Comparison of ENCODE assay signal across 20 cellular contexts in genomic region chr4:136935305-136935704, GRCh38.
"Had no signal": no experiment of that assay in that cellular context is flagged by ENCODE, and none has a peak within 500 bp of the region (broad histone marks: within the 10 kb centered on the region; RNA-seq: fewer than 3 reads in every experiment).

No MANE protein-coding gene starts in this region.

- H3K27ac ChIP-seq: cardiac muscle cell, gastrocnemius medialis, lower lobe of right lung, upper lobe of right lung, WERI-Rb-1 had no signal

- FAIRE-seq: TTC549 had no signal

- H3K36me3 ChIP-seq: cardiac muscle cell, gastrocnemius medialis, lower lobe of right lung, upper lobe of right lung, WERI-Rb-1 had no signal

- DNase-seq: activated CD4-positive, CD25-positive, alpha-beta regulatory T cell treated with anti-CD3 and anti-CD28 coated beads, Interleukin-2, amount 50 U/mL, for 72 hours; activated CD8-positive, alpha-beta memory T cell treated with anti-CD3 and anti-CD28 coated beads, Interleukin-2, amount 50 U/mL, for 4 hours; activated naive CD4-positive, alpha-beta T cell treated with anti-CD3 and anti-CD28 coated beads for 36 hours; activated naive CD8-positive, alpha-beta T cell treated with anti-CD3 and anti-CD28 coated beads, Interleukin-2, amount 10 ng/mL, durations not matched to agents 7 days and 5 days; activated T-cell treated with anti-CD3 and anti-CD28 coated beads, Interleukin-2, amount 50 U/mL, for 48 hours; amygdala; cortex of kidney; gastrocnemius medialis; head of caudate nucleus; hypothalamus; lower lobe of right lung; naive thymus-derived CD8-positive, alpha-beta T cell; right cardiac atrium; stimulated activated CD4-positive, alpha-beta T cell treated with anti-CD3 and anti-CD28 coated beads, Interleukin-4, amount 100 ng/mL, for 4 hours; stimulated activated naive CD8-positive, alpha-beta T cell treated with anti-CD3 and anti-CD28 coated beads, Interleukin-15, Interleukin-2, amounts not matched to agents 100 U/mL and 50 U/mL, for 24 hours; T-helper 1 cell; upper lobe of right lung; WERI-Rb-1 had no signal

- H3K27me3 ChIP-seq: cardiac muscle cell, gastrocnemius medialis, upper lobe of right lung had no signal

- H3K4me1 ChIP-seq: gastrocnemius medialis, lower lobe of right lung, upper lobe of right lung had no signal

- H3K9me3 ChIP-seq: gastrocnemius medialis, lower lobe of right lung, upper lobe of right lung had no signal

- H3K4me3 ChIP-seq: cardiac muscle cell, gastrocnemius medialis, lower lobe of right lung, upper lobe of right lung had no signal
